2 cellular contexts compared by ENCODE assay signal in genomic region chr11:57873196-57873911, GRCh38.
TF ChIP-seq lines count a peak whose summit lies in the region.

No MANE protein-coding gene starts in this region.

TF ChIP-seq in IMR-90, 13 proteins besides CTCF, POLR2A, EP300 and RAD21:
- TF ChIP-seq CEBPB (IDR thresholded peaks at IDR 0.05; ENCODE audit: low read depth, low read length) (peak; percentile 13; the same call in 1 of the 2 replicates), USF2 (IDR thresholded peaks at IDR 0.05; ENCODE audit: low read depth, low read length) (no peak)

TF ChIP-seq in K562, 482 proteins besides CTCF, POLR2A, EP300 and RAD21:
- TF ChIP-seq ZBTB8A (IDR thresholded peaks at IDR 0.05; ENCODE audit: partially characterized antibody) (no peak), SP2 (IDR thresholded peaks at IDR 0.05; ENCODE audit: extremely low read depth, low read depth, low read length, poor library complexity, severe bottlenecking) (no peak), GABPA (tag; conservative IDR thresholded peaks at IDR 0.05; ENCODE audit: low read depth) (0 out of 2 replicates have a peak, but pooled peaks have one; percentile 29), RB1 (IDR thresholded peaks at IDR 0.05; ENCODE audit: low read depth) (no peak), ZNF212 (CRISPR knock-in tag; IDR thresholded peaks at IDR 0.05) (no peak), SREBF2 (CRISPR knock-in tag; IDR thresholded peaks at IDR 0.05) (no peak), STAT5B (CRISPR knock-in tag; IDR thresholded peaks at IDR 0.05) (no peak), ESRRB (CRISPR knock-in tag; IDR thresholded peaks at IDR 0.05; ENCODE audit: borderline replicate concordance) (no peak), ZNF395 (CRISPR knock-in tag; IDR thresholded peaks at IDR 0.05) (0 out of 2 replicates have a peak, but pooled peaks have one; percentile 42)
